Comparison of ENCODE assay signal across 8 cellular contexts in the genomic region with DNA sequence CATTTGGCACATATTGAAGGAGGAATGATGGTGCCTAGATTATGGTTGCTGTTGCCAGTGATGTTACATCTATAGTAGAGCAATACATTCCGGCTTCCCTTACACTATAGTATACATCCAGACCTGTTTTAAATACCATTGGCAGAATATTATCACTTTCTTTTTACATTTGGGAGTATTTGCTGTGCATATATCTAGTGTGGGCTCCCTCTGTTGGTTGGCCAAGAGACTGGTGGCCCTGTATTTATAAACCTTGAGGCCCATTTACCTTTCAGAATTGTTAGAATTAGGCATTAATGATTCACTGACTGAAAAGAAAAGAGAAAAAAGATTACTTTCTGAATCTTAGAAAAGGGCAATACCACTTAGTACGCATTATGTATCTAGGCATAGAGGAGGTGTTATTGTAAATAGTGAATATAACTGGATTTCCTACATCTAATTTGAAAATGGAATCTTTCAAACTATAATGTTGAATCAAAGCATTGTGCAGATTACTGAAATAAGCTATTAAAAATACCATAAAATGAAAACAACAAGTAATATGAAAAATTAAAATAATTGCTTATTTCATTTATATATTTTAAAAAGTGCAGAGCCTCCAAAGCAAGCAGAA.
A peak's percentile ranks its signal among the peaks of the same experiment; 100 is the strongest.
DNase-seq lines count a peak whose midpoint lies in the region; ATAC-seq and TF ChIP-seq lines count a peak whose summit lies in the region.

No MANE protein-coding gene starts in this region.

- H3K4me3 Mint-ChIP-seq in CD14-positive monocyte, result no peak overlapping the region

- H3K9me3 Mint-ChIP-seq in CD14-positive monocyte, result peaks cover 0 to 3% (median 0%) of the 10 kb centered on the region in 7 donors

- ATAC-seq in esophagus mucosa, result peak; percentile 54

- H3K27me3 Mint-ChIP-seq in CD14-positive monocyte (ENCODE audit: low read depth in 3 of 3), result no peaks in the 10 kb centered on the region

- no peaks in the 10 kb centered on the region for H3K4me1 Mint-ChIP-seq in CD14-positive monocyte

- H3K36me3 Mint-ChIP-seq in CD14-positive monocyte, result no peaks in the 10 kb centered on the region

- DNase-seq in CD14-positive monocyte (ENCODE audit: low spot score), result no peak
- peak; percentile 4 for DNase-seq in GM20000 (ENCODE audit: low spot score)
- peak; percentile 17 for DNase-seq in MV-4-11 (lab: John Stamatoyannopoulos, UW)
- DNase-seq in stromal cell of bone marrow (ENCODE audit: low read depth), result peak; percentile 17
- DNase-seq in activated CD8-positive, alpha-beta memory T cell treated with anti-CD3 and anti-CD28 coated beads, Interleukin-2, amount 50 U/mL, for 4 hours, result no peak
- no peak for DNase-seq in C1 segment of cervical spinal cord (lab: John Stamatoyannopoulos, UW)
- DNase-seq in NCI-H2196 (lab: John Stamatoyannopoulos, UW; ENCODE audit: unreplicated experiment), result no peak

- no peak overlapping the region for H3K27ac Mint-ChIP-seq in CD14-positive monocyte

- intact Hi-C loops in CD14-positive monocyte (cut with micrococcal nuclease), result no loop called here

- TF ChIP-seq CTCF in CD14-positive monocyte (IDR thresholded peaks at IDR 0.05), result peak; percentile 20
- peak; percentile 11 for TF ChIP-seq CTCF in GM20000 (IDR thresholded peaks at IDR 0.05; ENCODE audit: extremely low read depth, missing control alignments)

Comparison
In these comparisons a context has a peak if more than half of its experiments do, and no peak if none do; other contexts are left out.
1. DNase-seq: peak in GM20000 (single experiment), MV-4-11 (single experiment) and stromal cell of bone marrow (single experiment); none in CD14-positive monocyte (single experiment), activated CD8-positive, alpha-beta memory T cell treated with anti-CD3 and anti-CD28 coated beads, Interleukin-2, amount 50 U/mL, for 4 hours (single experiment), C1 segment of cervical spinal cord (0 of 14) and NCI-H2196 (single experiment).